Comparison of ENCODE assay signal across 10 cellular contexts in genomic region chr11:32092581-32093170, GRCh38. TPM values are rescaled to one million over a fixed set of nuclear protein-coding genes. Genes with fewer than 3 reads are reported as not detected.
DNase-seq lines count a peak whose midpoint lies in the region; ATAC-seq and TF ChIP-seq lines count a peak whose summit lies in the region.
"Had no signal": no experiment of that assay in that cellular context is flagged by ENCODE, and none has a peak within 500 bp of the region (broad histone marks: within the 10 kb centered on the region; RNA-seq: fewer than 3 reads in every experiment).

No MANE protein-coding gene starts in this region.

- no peaks in the 10 kb centered on the region for H3K27me3 Mint-ChIP-seq in activated CD4-positive, alpha-beta T cell treated with anti-CD3 and anti-CD28 coated beads, Interleukin-2, amount 10 ng/mL, durations not matched to agents 24 days and 14 days
- H3K27me3 Mint-ChIP-seq in T-helper 17 cell: peaks cover 15% of the 10 kb centered on the region
- no peaks in the 10 kb centered on the region for H3K27me3 Mint-ChIP-seq in stimulated activated naive CD8-positive, alpha-beta T cell treated with anti-CD3 and anti-CD28 coated beads, Interleukin-15, amount 100 ng/mL, for 72 hours

- H3K4me3 Mint-ChIP-seq in activated CD4-positive, alpha-beta T cell treated with anti-CD3 and anti-CD28 coated beads, Interleukin-2, amount 10 ng/mL, durations not matched to agents 24 days and 14 days: peak overlapping the region; percentile 85
- H3K4me3 Mint-ChIP-seq in T-helper 17 cell: peak overlapping the region; percentile 74
- peak overlapping the region; percentile 84 to 92 for H3K4me3 Mint-ChIP-seq in stimulated activated naive CD8-positive, alpha-beta T cell treated with anti-CD3 and anti-CD28 coated beads, Interleukin-15, amount 100 ng/mL, for 72 hours

- intact Hi-C loops in activated CD4-positive, alpha-beta T cell treated with anti-CD3 and anti-CD28 coated beads, Interleukin-2, amount 10 ng/mL, durations not matched to agents 24 days and 14 days (cut with micrococcal nuclease): loop anchor here (5.0 to 10.0 kb wide), 3 partner anchors 492 to 1770 kb away; partner anchors contain the start of genes ARL14EP, EIF3M, ELP4 and IMMP1L

- no peak for DNase-seq in activated CD4-positive, alpha-beta T cell treated with anti-CD3 and anti-CD28 coated beads, Interleukin-2, amount 10 ng/mL, durations not matched to agents 24 days and 14 days
- no peak for DNase-seq in activated CD4-positive, alpha-beta T cell treated with anti-CD3 and anti-CD28 coated beads for 1 hour
- no peak for DNase-seq in T-helper 17 cell
- no peak for DNase-seq in foreskin fibroblast
- DNase-seq in stimulated activated naive CD8-positive, alpha-beta T cell treated with anti-CD3 and anti-CD28 coated beads, Interleukin-15, amount 100 ng/mL, for 72 hours: no peak
- DNase-seq in NCI-H1105 treated with DMSO at 0.1 percent for 48 hours (lab: John Stamatoyannopoulos, UW): no peak
- DNase-seq in medulla oblongata (ENCODE audit: extremely low spot score): no peak
- DNase-seq: AML-193, NCI-H187 treated with DMSO at 0.1 percent for 48 hours had no signal

- no peak for TF ChIP-seq CTCF in foreskin fibroblast (IDR thresholded peaks at IDR 0.05; ENCODE audit: low read depth, low read length)

- ATAC-seq in T-helper 17 cell: no peak
- ATAC-seq in stimulated activated naive CD8-positive, alpha-beta T cell treated with anti-CD3 and anti-CD28 coated beads, Interleukin-15, amount 100 ng/mL, for 72 hours: no peak
- no peak for ATAC-seq in HG02885 (IDR thresholded peaks at IDR 0.05; ENCODE audit: poor library complexity, unreplicated experiment)

- H3K36me3 Mint-ChIP-seq in activated CD4-positive, alpha-beta T cell treated with anti-CD3 and anti-CD28 coated beads, Interleukin-2, amount 10 ng/mL, durations not matched to agents 24 days and 14 days (ENCODE audit: low read depth): peaks cover 17% of the 10 kb centered on the region
- H3K36me3 Mint-ChIP-seq in T-helper 17 cell (ENCODE audit: low read depth): peaks cover 5% of the 10 kb centered on the region

- H3K4me3 ChIP-seq in foreskin fibroblast (ENCODE audit: low read depth in 1 of 2, low read length in 2 of 2): peak overlapping the region; percentile 80 to 96

- peaks cover 33% of the 10 kb centered on the region for H3K4me1 Mint-ChIP-seq in activated CD4-positive, alpha-beta T cell treated with anti-CD3 and anti-CD28 coated beads, Interleukin-2, amount 10 ng/mL, durations not matched to agents 24 days and 14 days
- peaks cover 28% of the 10 kb centered on the region for H3K4me1 Mint-ChIP-seq in T-helper 17 cell
- peaks cover 45% of the 10 kb centered on the region for H3K4me1 Mint-ChIP-seq in stimulated activated naive CD8-positive, alpha-beta T cell treated with anti-CD3 and anti-CD28 coated beads, Interleukin-15, amount 100 ng/mL, for 72 hours

- no peaks in the 10 kb centered on the region for H3K9me3 ChIP-seq in T-helper 17 cell (ENCODE audit: control insufficient read depth, low read length, poor library complexity, severe bottlenecking)

- H3K9me3 Mint-ChIP-seq in activated CD4-positive, alpha-beta T cell treated with anti-CD3 and anti-CD28 coated beads, Interleukin-2, amount 10 ng/mL, durations not matched to agents 24 days and 14 days: no peaks in the 10 kb centered on the region
- peaks cover 0 to 4% of the 10 kb centered on the region in 2 donors for H3K9me3 Mint-ChIP-seq in stimulated activated naive CD8-positive, alpha-beta T cell treated with anti-CD3 and anti-CD28 coated beads, Interleukin-15, amount 100 ng/mL, for 72 hours

- H3K27ac Mint-ChIP-seq in activated CD4-positive, alpha-beta T cell treated with anti-CD3 and anti-CD28 coated beads, Interleukin-2, amount 10 ng/mL, durations not matched to agents 24 days and 14 days: peak overlapping the region; percentile 73
- peak overlapping the region; percentile 74 for H3K27ac Mint-ChIP-seq in T-helper 17 cell
- H3K27ac Mint-ChIP-seq in stimulated activated naive CD8-positive, alpha-beta T cell treated with anti-CD3 and anti-CD28 coated beads, Interleukin-15, amount 100 ng/mL, for 72 hours: peak overlapping the region; percentile 96 to 99

RNA-seq across cellular contexts. Expression of gene RCN1, which starts 1.8 kb away (rescaled TPM):
- 30.5 and 30.6 TPM in 2 replicates for total RNA-seq in activated CD4-positive, alpha-beta T cell treated with anti-CD3 and anti-CD28 coated beads, Interleukin-2, amount 10 ng/mL, durations not matched to agents 24 days and 14 days
- total RNA-seq in T-helper 17 cell: 10 to 100 TPM; 10.7 to 13.2 TPM
